13 cellular contexts compared by ENCODE assay signal in the genomic region with DNA sequence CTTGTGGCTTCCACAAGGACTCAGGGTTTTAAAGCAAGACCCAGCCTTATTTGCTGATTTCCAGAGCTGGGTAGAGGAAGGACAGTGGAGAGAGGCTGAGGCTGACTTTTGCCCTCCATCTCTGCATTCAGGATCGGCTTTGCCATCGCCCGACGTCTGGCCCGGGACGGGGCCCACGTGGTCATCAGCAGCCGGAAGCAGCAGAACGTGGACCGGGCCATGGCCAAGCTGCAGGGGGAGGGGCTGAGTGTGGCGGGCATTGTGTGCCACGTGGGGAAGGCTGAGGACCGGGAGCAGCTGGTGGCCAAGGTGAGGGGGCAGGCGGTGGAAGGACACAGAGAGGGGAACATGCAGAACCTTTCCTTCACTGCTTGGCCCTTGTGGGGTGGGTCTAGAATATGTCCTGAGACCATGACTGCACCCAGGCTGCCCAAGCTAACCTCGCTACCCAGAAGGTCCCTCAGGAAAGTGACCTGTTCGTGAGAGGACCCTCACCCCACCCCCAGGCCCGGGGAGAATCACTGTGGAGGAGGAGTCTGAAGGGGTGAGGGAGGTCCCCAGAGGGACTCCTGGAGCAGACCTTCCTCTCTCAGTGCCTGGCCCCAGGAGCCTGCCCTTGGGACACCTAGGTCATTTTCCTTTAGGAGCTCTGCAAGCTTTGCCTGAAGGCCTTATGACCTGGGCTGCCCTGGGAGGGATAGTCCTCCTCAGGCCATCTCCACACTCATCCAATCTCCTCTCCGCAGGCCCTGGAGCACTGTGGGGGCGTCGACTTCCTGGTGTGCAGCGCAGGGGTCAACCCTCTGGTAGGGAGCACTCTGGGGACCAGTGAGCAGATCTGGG. TPM values are rescaled to one million over a fixed set of nuclear protein-coding genes. Genes with fewer than 3 reads are reported as not detected.
"Had no signal": no experiment of that assay in that cellular context is flagged by ENCODE, and none has a peak within 500 bp of the region (broad histone marks: within the 10 kb centered on the region; RNA-seq: fewer than 3 reads in every experiment).

No MANE protein-coding gene starts in this region.

- FAIRE-seq: colon, endothelial cell of umbilical vein, pancreas had no signal

- H3K4me1 ChIP-seq: pancreas had no signal

- H3K36me3 ChIP-seq: heart right ventricle, pancreas had no signal

- H3K9me3 Mint-ChIP-seq: T-helper 2 cell treated with Interferon-gamma antibody and Interleukin-4, amounts not matched to agents 5 μg/mL and 100 μg/mL, for 36 hours had no signal

- H3K36me3 Mint-ChIP-seq: stimulated activated naive B cell treated with anti-CD40 and anti-IgM and Interleukin-4, amounts not matched to agents 10 μg/mL and 1 μg/mL and 100 μg/mL, for 72 hours; type B pancreatic cell had no signal

- H3K27me3 Mint-ChIP-seq: activated CD4-positive, alpha-beta memory T cell treated with anti-CD3 and anti-CD28 coated beads, Interleukin-2, amount 10 ng/mL, durations not matched to agents 7 days and 5 days; activated CD4-positive, alpha-beta T cell treated with anti-CD3 and anti-CD28 coated beads for 36 hours; type B pancreatic cell had no signal

- H3K27ac Mint-ChIP-seq: activated CD4-positive, alpha-beta memory T cell treated with anti-CD3 and anti-CD28 coated beads, Interleukin-2, amount 10 ng/mL, durations not matched to agents 7 days and 5 days; activated CD4-positive, alpha-beta T cell treated with anti-CD3 and anti-CD28 coated beads for 36 hours; stimulated activated naive B cell treated with anti-CD40 and anti-IgM and Interleukin-4, amounts not matched to agents 10 μg/mL and 1 μg/mL and 100 μg/mL, for 72 hours; T-helper 2 cell treated with Interferon-gamma antibody and Interleukin-4, amounts not matched to agents 5 μg/mL and 100 μg/mL, for 36 hours; type B pancreatic cell had no signal

- H3K4me1 Mint-ChIP-seq: activated CD4-positive, alpha-beta T cell treated with anti-CD3 and anti-CD28 coated beads for 36 hours had no signal

- H3K4me3 Mint-ChIP-seq: activated CD4-positive, alpha-beta memory T cell treated with anti-CD3 and anti-CD28 coated beads, Interleukin-2, amount 10 ng/mL, durations not matched to agents 7 days and 5 days; activated CD4-positive, alpha-beta T cell treated with anti-CD3 and anti-CD28 coated beads for 36 hours; stimulated activated naive B cell treated with anti-CD40 and anti-IgM and Interleukin-4, amounts not matched to agents 10 μg/mL and 1 μg/mL and 100 μg/mL, for 72 hours; T-helper 2 cell treated with Interferon-gamma antibody and Interleukin-4, amounts not matched to agents 5 μg/mL and 100 μg/mL, for 36 hours; type B pancreatic cell had no signal

- H3K9me3 ChIP-seq: pancreas had no signal

- H3K27me3 ChIP-seq: pancreas had no signal

- DNase-seq: activated CD4-positive, alpha-beta memory T cell treated with anti-CD3 and anti-CD28 coated beads, Interleukin-2, amount 10 ng/mL, durations not matched to agents 7 days and 5 days; activated CD4-positive, alpha-beta T cell treated with anti-CD3 and anti-CD28 coated beads for 36 hours; activated CD8-positive, alpha-beta memory T cell treated with anti-CD3 and anti-CD28 coated beads, Interleukin-2, amount 50 U/mL, for 48 hours; heart right ventricle; pancreas; stimulated activated CD4-positive, alpha-beta T cell treated with anti-CD3 and anti-CD28 coated beads, Interleukin-1b, Interleukin-23, amount 100 ng/mL, for 48 hours; stimulated activated naive B cell treated with anti-CD40 and anti-IgM and Interleukin-4, amounts not matched to agents 10 μg/mL and 1 μg/mL and 100 μg/mL, for 72 hours had no signal

- H3K27ac ChIP-seq: heart right ventricle, pancreas had no signal

- ATAC-seq: activated CD4-positive, alpha-beta T cell treated with anti-CD3 and anti-CD28 coated beads for 36 hours; stimulated activated naive B cell treated with anti-CD40 and anti-IgM and Interleukin-4, amounts not matched to agents 10 μg/mL and 1 μg/mL and 100 μg/mL, for 72 hours had no signal

- H3K4me3 ChIP-seq: heart right ventricle, pancreas had no signal

RNA-seq across cellular contexts. Expression of gene DHRS2, which starts 3.1 kb away (rescaled TPM):
- total RNA-seq: endothelial cell of umbilical vein, heart right ventricle, mesenteric fat pad, subcutaneous adipose tissue had no signal
